ENCODE assay signal across 10 cellular contexts in genomic region chr22:27113211-27114030, GRCh38.
DNase-seq lines count a peak whose midpoint lies in the region; ATAC-seq, FAIRE-seq and TF ChIP-seq lines count a peak whose summit lies in the region.
"Had no signal": no experiment of that assay in that cellular context is flagged by ENCODE, and none has a peak within 500 bp of the region (broad histone marks: within the 10 kb centered on the region; RNA-seq: fewer than 3 reads in every experiment).

No MANE protein-coding gene starts in this region.

- H3K27ac ChIP-seq in K562 (ENCODE audit: extremely low read depth, low read depth, low read length) (no peak overlapping the region), left lung (peak overlapping the region; percentile 57 to 58), transverse colon (peak overlapping the region in 3 of 4 donors; percentile 38 to 77 (median 74)), H9 (ENCODE audit: insufficient read length, low read depth, low read length) (no peak overlapping the region)
- H3K27ac ChIP-seq: SK-N-MC had no signal

- H3K56ac ChIP-seq in H9 (ENCODE audit: insufficient read length, low read depth, low read length) = no peak overlapping the region

- TF ChIP-seq CTCF in K562 (IDR thresholded peaks at IDR 0.05 in 2 of 3, conservative IDR thresholded peaks at IDR 0.05 in 1 of 3; ENCODE audit: insufficient read depth in 2 of 3, low read depth in 1 of 3, low read length in 3 of 3) (no peak), left lung (IDR thresholded peaks at IDR 0.05) (no peak), transverse colon (IDR thresholded peaks at IDR 0.05) (no peak), H9 (conservative IDR thresholded peaks at IDR 0.05) (no peak)

- POLR2A ChIA-PET in K562 (lab: Yijun Ruan, JAX) = no interaction called here

- no peak overlapping the region for H3T11ph ChIP-seq in H9 (ENCODE audit: low read length)

- H3K4me3 ChIP-seq in K562 = no peak overlapping the region
- H3K4me3 ChIP-seq in left lung = no peak overlapping the region
- H3K4me3 ChIP-seq in transverse colon = no peak overlapping the region
- H3K4me3 ChIP-seq: SK-N-MC had no signal

- no peak overlapping the region for H4K5ac ChIP-seq in H9 (ENCODE audit: insufficient read length, low read depth, low read length)

- no peak overlapping the region for H3K4ac ChIP-seq in H9 (ENCODE audit: low read depth, low read length)

- no peak overlapping the region for H4K91ac ChIP-seq in H9 (ENCODE audit: insufficient read length, low read depth, low read length)

- H3K27me3 ChIP-seq in K562 (ENCODE audit: control insufficient read depth in 2 of 2, insufficient read depth in 2 of 2, low read length in 2 of 2) = no peaks in the 10 kb centered on the region
- peaks cover 0 to 7% of the 10 kb centered on the region in 2 donors for H3K27me3 ChIP-seq in left lung
- no peaks in the 10 kb centered on the region for H3K27me3 ChIP-seq in transverse colon
- no peaks in the 10 kb centered on the region for H3K27me3 ChIP-seq in H9 (ENCODE audit: insufficient read depth, low read length)

- H3K79me2 ChIP-seq in K562 (ENCODE audit: control insufficient read depth, insufficient read depth, low read length) (no peaks in the 10 kb centered on the region), H9 (ENCODE audit: insufficient read depth, low read length) (no peaks in the 10 kb centered on the region)

- H3K27me3 Mint-ChIP-seq in activated T-cell treated with anti-CD3 and anti-CD28 coated beads, Interleukin-2, amount 50 U/mL, for 72 hours (ENCODE audit: low read depth) = peaks cover 5% of the 10 kb centered on the region
- H3K27me3 Mint-ChIP-seq in activated T-cell treated with anti-CD3 and anti-CD28 coated beads, Interleukin-2, amount 50 U/mL, for 24 hours = peaks cover 14% of the 10 kb centered on the region
- H3K27me3 Mint-ChIP-seq in H9 (ENCODE audit: low read depth) = peaks cover 5% of the 10 kb centered on the region
- peaks cover 9 to 53% of the 10 kb centered on the region in 2 donors for H3K27me3 Mint-ChIP-seq in effector memory CD8-positive, alpha-beta T cell
- H3K27me3 Mint-ChIP-seq: CD4-positive, CD25-positive, alpha-beta regulatory T cell had no signal

- H2BK5ac ChIP-seq in H9 (ENCODE audit: insufficient read length, low read length) = no peak overlapping the region

- H3K9me3 ChIP-seq in K562 (replicated peaks; ENCODE audit: control insufficient read depth, insufficient read depth, low read depth, low read length) = no peaks in the 10 kb centered on the region
- H3K9me3 ChIP-seq in left lung = no peaks in the 10 kb centered on the region
- H3K9me3 ChIP-seq in transverse colon = no peaks in the 10 kb centered on the region
- H3K9me3 ChIP-seq in H9 (ENCODE audit: control insufficient read depth, low read depth, low read length) = no peaks in the 10 kb centered on the region

- no peak overlapping the region for H2AFZ ChIP-seq in K562 (ENCODE audit: low read depth, low read length)
- H2AFZ ChIP-seq in H9 (ENCODE audit: low read length) = no peak overlapping the region

- WGBS in K562 (ENCODE audit: insufficient coverage, low coverage, missing lambda C conversion rate) = 5% methylated on average over 4 of the region's 4 CpGs
- 42 to 80% methylated on average over 1 to 4 of the region's 4 CpGs for WGBS in transverse colon (ENCODE audit: low coverage in 1 of 2), 2 donors
- no CpG with 5 or more reads among the region's 4 CpGs for WGBS in H9 (ENCODE audit: extremely low coverage, insufficient read length, low lambda C conversion rate)

- H3K36me3 ChIP-seq in K562 (ENCODE audit: control insufficient read depth, insufficient read depth, low read length) (no peaks in the 10 kb centered on the region), left lung (no peaks in the 10 kb centered on the region), transverse colon (no peaks in the 10 kb centered on the region)

- no peak overlapping the region for H3K18ac ChIP-seq in H9 (ENCODE audit: insufficient read length, low read depth, low read length)

- no peak overlapping the region for H3K4me2 ChIP-seq in K562 (ENCODE audit: insufficient read depth, low read length)
- H3K4me2 ChIP-seq in H9 (ENCODE audit: insufficient read depth, insufficient read length, low read length) = no peak overlapping the region

- H3K4me1 ChIP-seq in K562 (replicated peaks in 1 of 2; ENCODE audit: control insufficient read depth in 2 of 2, insufficient read depth in 2 of 2, low read length in 2 of 2) = no peaks in the 10 kb centered on the region
- peaks cover 4 to 15% of the 10 kb centered on the region in 2 donors for H3K4me1 ChIP-seq in left lung
- H3K4me1 ChIP-seq in transverse colon = peaks cover 0 to 6% (median 4%) of the 10 kb centered on the region in 4 donors
- H3K4me1 ChIP-seq in H9 (ENCODE audit: insufficient read depth, low read length) = 0 out of 2 replicates have a peak, but pooled peaks cover 2% of the 10 kb centered on the region

- H3K27ac Mint-ChIP-seq in activated T-cell treated with anti-CD3 and anti-CD28 coated beads, Interleukin-2, amount 50 U/mL, for 72 hours = no peak overlapping the region
- no peak overlapping the region for H3K27ac Mint-ChIP-seq in activated T-cell treated with anti-CD3 and anti-CD28 coated beads, Interleukin-2, amount 50 U/mL, for 24 hours
- H3K27ac Mint-ChIP-seq in H9 = no peak overlapping the region; a peak in 2 of 7 replicates
- no peak overlapping the region for H3K27ac Mint-ChIP-seq in effector memory CD8-positive, alpha-beta T cell
- H3K27ac Mint-ChIP-seq: CD4-positive, CD25-positive, alpha-beta regulatory T cell had no signal

- H2BK120ac ChIP-seq in H9 (ENCODE audit: low read depth, low read length, poor library complexity, severe bottlenecking) = no peak overlapping the region

- DNase-seq in activated T-cell treated with anti-CD3 and anti-CD28 coated beads, Interleukin-2, amount 50 U/mL, for 72 hours = peak; percentile 15
- no peak for DNase-seq in activated T-cell treated with anti-CD3 and anti-CD28 coated beads, Interleukin-2, amount 50 U/mL, for 24 hours
- DNase-seq in K562 (ENCODE audit: extremely low read depth in 1 of 4, low spot score in 3 of 4) (no peak), left lung (peak in 1 of 2 donors; percentile 76), transverse colon (peak; percentile 59), DMS114 treated with DMSO at 0.1 percent for 48 hours (lab: John Stamatoyannopoulos, UW; ENCODE audit: unreplicated experiment) (no peak), H9 (no peak)
- no peak for DNase-seq in effector memory CD8-positive, alpha-beta T cell
- DNase-seq: CD4-positive, CD25-positive, alpha-beta regulatory T cell had no signal

- peaks cover 3 to 5% of the 10 kb centered on the region in 2 donors for H3K9me3 Mint-ChIP-seq in activated T-cell treated with anti-CD3 and anti-CD28 coated beads, Interleukin-2, amount 50 U/mL, for 72 hours
- peaks cover 4% of the 10 kb centered on the region for H3K9me3 Mint-ChIP-seq in activated T-cell treated with anti-CD3 and anti-CD28 coated beads, Interleukin-2, amount 50 U/mL, for 24 hours
- H3K9me3 Mint-ChIP-seq in H9 = no peaks in the 10 kb centered on the region; a peak in 1 of 5 replicates
- peaks cover 3 to 8% of the 10 kb centered on the region in 2 donors for H3K9me3 Mint-ChIP-seq in effector memory CD8-positive, alpha-beta T cell

- in situ Hi-C loops in K562 (cut with MboI) = no loop called here
- in situ Hi-C loops in transverse colon (cut with MboI; ENCODE audit: low pct_ligation_motif_present in 1 of 4, low pct_unique_long_range_greater_than_20kb in 1 of 4, low sequenced_read_pairs in 3 of 4) = loop anchor here in 1 of 4 donors (25.0 kb wide), 1 partner anchor 99 kb away; no protein-coding TSS in a partner anchor

- H2BK12ac ChIP-seq in H9 (ENCODE audit: insufficient read length, low read depth, low read length) = no peak overlapping the region

- intact Hi-C loops in K562 (cut with micrococcal nuclease) = no loop called here
- intact Hi-C loops in left lung (cut with DNase I) = no loop called here
- intact Hi-C loops in transverse colon (cut with DNase I; ENCODE audit: low total_unique reads) = no loop called here

- H3K4me1 Mint-ChIP-seq in activated T-cell treated with anti-CD3 and anti-CD28 coated beads, Interleukin-2, amount 50 U/mL, for 72 hours (ENCODE audit: low read depth) = peaks cover 5% of the 10 kb centered on the region
- H3K4me1 Mint-ChIP-seq in activated T-cell treated with anti-CD3 and anti-CD28 coated beads, Interleukin-2, amount 50 U/mL, for 24 hours (ENCODE audit: low read depth) = no peaks in the 10 kb centered on the region
- H3K4me1 Mint-ChIP-seq in H9 = peaks cover 6 to 19% of the 10 kb centered on the region in 2 experiments; a peak in 3 of 4 replicates
- H3K4me1 Mint-ChIP-seq in effector memory CD8-positive, alpha-beta T cell (ENCODE audit: low read depth in 2 of 2) = no peaks in the 10 kb centered on the region
- H3K4me1 Mint-ChIP-seq: CD4-positive, CD25-positive, alpha-beta regulatory T cell had no signal

- H3K36me3 Mint-ChIP-seq in activated T-cell treated with anti-CD3 and anti-CD28 coated beads, Interleukin-2, amount 50 U/mL, for 72 hours (ENCODE audit: insufficient read depth in 2 of 2) = peaks cover 0 to 2% of the 10 kb centered on the region in 2 donors
- no peaks in the 10 kb centered on the region for H3K36me3 Mint-ChIP-seq in activated T-cell treated with anti-CD3 and anti-CD28 coated beads, Interleukin-2, amount 50 U/mL, for 24 hours (ENCODE audit: low read depth)
- no peaks in the 10 kb centered on the region for H3K36me3 Mint-ChIP-seq in H9 (ENCODE audit: insufficient read depth in 1 of 3, low read depth in 3 of 3)
- no peaks in the 10 kb centered on the region for H3K36me3 Mint-ChIP-seq in effector memory CD8-positive, alpha-beta T cell (ENCODE audit: insufficient read depth)
- H3K36me3 Mint-ChIP-seq: CD4-positive, CD25-positive, alpha-beta regulatory T cell had no signal

- TF ChIP-seq RAD21 in K562 (CRISPR knock-in tag; conservative IDR thresholded peaks at IDR 0.05 in 1 of 2, IDR thresholded peaks at IDR 0.05 in 1 of 2) = no peak

- no peak overlapping the region for H2AK5ac ChIP-seq in H9 (ENCODE audit: insufficient read length, low read length)

- TF ChIP-seq EP300 in K562 (IDR thresholded peaks at IDR 0.05; ENCODE audit: low read length) = no peak
- no peak for TF ChIP-seq EP300 in transverse colon (IDR thresholded peaks at IDR 0.05; ENCODE audit: low read depth)

- TF ChIP-seq POLR2A in K562 (conservative IDR thresholded peaks at IDR 0.05) (no peak), transverse colon (IDR thresholded peaks at IDR 0.05) (no peak)

- no peak overlapping the region for H3K4me3 Mint-ChIP-seq in activated T-cell treated with anti-CD3 and anti-CD28 coated beads, Interleukin-2, amount 50 U/mL, for 72 hours
- H3K4me3 Mint-ChIP-seq in activated T-cell treated with anti-CD3 and anti-CD28 coated beads, Interleukin-2, amount 50 U/mL, for 24 hours = no peak overlapping the region
- H3K4me3 Mint-ChIP-seq in H9 = no peak overlapping the region
- no peak overlapping the region for H3K4me3 Mint-ChIP-seq in effector memory CD8-positive, alpha-beta T cell
- H3K4me3 Mint-ChIP-seq: CD4-positive, CD25-positive, alpha-beta regulatory T cell had no signal

- H3K23me2 ChIP-seq in H9 (ENCODE audit: insufficient read length, low read depth, low read length, poor library complexity, severe bottlenecking) = no peaks in the 10 kb centered on the region

- H3K79me1 ChIP-seq in H9 (ENCODE audit: insufficient read depth, low read depth, low read length, poor library complexity, severe bottlenecking) = no peaks in the 10 kb centered on the region

- H2BK20ac ChIP-seq in H9 (ENCODE audit: low read depth, low read length, poor library complexity, severe bottlenecking) = no peak overlapping the region

- no peak overlapping the region for H3K14ac ChIP-seq in H9 (ENCODE audit: insufficient read depth, low read length)

- ATAC-seq in activated T-cell treated with anti-CD3 and anti-CD28 coated beads, Interleukin-2, amount 50 U/mL, for 72 hours (replicated peaks in 1 of 2) = peak; percentile 65 to 68
- no peak for ATAC-seq in K562
- peak; percentile 82 for ATAC-seq in left lung
- no peak for ATAC-seq in effector memory CD8-positive, alpha-beta T cell (replicated peaks)

- CTCF ChIA-PET in K562 (lab: Yijun Ruan, JAX; ENCODE audit: low intra/inter-chr PET ratio) = no interaction called here

- no peak overlapping the region for H2BK15ac ChIP-seq in H9 (ENCODE audit: low read depth, low read length)

- H4K20me1 ChIP-seq in K562 (replicated peaks; ENCODE audit: control insufficient read depth, insufficient read depth, low read length) = no peaks in the 10 kb centered on the region
- no peaks in the 10 kb centered on the region for H4K20me1 ChIP-seq in H9 (ENCODE audit: control insufficient read depth, insufficient read depth, insufficient read length)

- no peak overlapping the region for H3K23ac ChIP-seq in H9 (ENCODE audit: insufficient read length, low read depth, low read length)

- H3K9ac ChIP-seq in K562 (ENCODE audit: insufficient read depth in 1 of 2, low read depth in 2 of 2, low read length in 2 of 2) (no peak overlapping the region), H9 (ENCODE audit: extremely low read depth, insufficient read length, low read length) (no peak overlapping the region)

- BruUV-seq in K562 (replicated peaks; lab: Mats Ljungman, UMichigan) = no TSS peak

- H4K8ac ChIP-seq in H9 (replicated peaks; ENCODE audit: insufficient read length, low read depth, low read length) = no peak overlapping the region

- no peak for FAIRE-seq in K562 (lab: Jason Lieb, UNC)

- no peaks in the 10 kb centered on the region for H3K9me1 ChIP-seq in K562 (ENCODE audit: control insufficient read depth, insufficient read depth, low read length)

Comparison
In these comparisons a context has a peak if more than half of its experiments do, and no peak if none do; other contexts are left out.
1. DNase-seq: peak in activated T-cell treated with anti-CD3 and anti-CD28 coated beads, Interleukin-2, amount 50 U/mL, for 72 hours (2 of 2) and transverse colon (single experiment); none in activated T-cell treated with anti-CD3 and anti-CD28 coated beads, Interleukin-2, amount 50 U/mL, for 24 hours (single experiment), K562 (0 of 4), DMS114 treated with DMSO at 0.1 percent for 48 hours (single experiment), H9 (single experiment) and effector memory CD8-positive, alpha-beta T cell (0 of 3).
2. ATAC-seq: peak in activated T-cell treated with anti-CD3 and anti-CD28 coated beads, Interleukin-2, amount 50 U/mL, for 72 hours (2 of 2) and left lung (single experiment); none in K562 (single experiment) and effector memory CD8-positive, alpha-beta T cell (single experiment).
3. H3K27ac ChIP-seq: peak in left lung (2 of 2) and transverse colon (3 of 4); none in K562 (single experiment) and H9 (single experiment).